In the genomic region with DNA sequence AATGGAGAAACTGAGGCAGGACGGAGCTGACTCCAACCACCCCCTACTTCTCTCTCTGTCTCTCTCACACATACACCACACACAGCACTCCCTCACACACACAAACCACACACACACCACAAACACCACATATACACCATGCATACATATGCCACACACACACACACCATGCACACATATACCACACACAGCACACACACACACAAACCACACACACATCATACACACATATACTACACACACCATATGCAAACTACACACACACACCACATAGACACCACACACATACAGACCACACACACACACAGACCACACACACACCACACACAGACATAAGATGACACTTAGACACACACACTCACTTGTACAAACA, we compare ENCODE assay signal across 20 cellular contexts.
DNase-seq lines count a peak whose midpoint lies in the region; ATAC-seq, FAIRE-seq and TF ChIP-seq lines count a peak whose summit lies in the region.
"Had no signal": no experiment of that assay in that cellular context is flagged by ENCODE, and none has a peak within 500 bp of the region (broad histone marks: within the 10 kb centered on the region; RNA-seq: fewer than 3 reads in every experiment).

No MANE protein-coding gene starts in this region.

- H3K27me3 ChIP-seq in Panc1 (ENCODE audit: control insufficient read depth, insufficient read depth, low read length) (no peaks in the 10 kb centered on the region), keratinocyte (ENCODE audit: control insufficient read depth, extremely low read depth, insufficient read depth, low read length) (no peaks in the 10 kb centered on the region)
- H3K27me3 ChIP-seq: Peyer's patch, SJCRH30 had no signal

- dilution Hi-C loops in keratinocyte (cut with MboI; ENCODE audit: extremely low pct_ligation_motif_present, low sequenced_read_pairs) = no loop called here

- no peak overlapping the region for H3K4me2 ChIP-seq in keratinocyte (ENCODE audit: control insufficient read depth, extremely low read depth, insufficient read depth, low read depth, low read length)
- H3K4me2 ChIP-seq: KMS-11 had no signal

- POLR2A ChIA-PET in activated naive CD8-positive, alpha-beta T cell treated with anti-CD3 and anti-CD28 coated beads, Interleukin-2, amount 10 ng/mL, durations not matched to agents 7 days and 5 days (lab: Charles Lee) = no interaction called here
- POLR2A ChIA-PET in Panc1 (lab: Charles Lee) = interaction anchor here (0.6 kb wide), 1 partner anchor 94 kb away, joined by 3 read pairs; the partner anchor contains the start of gene RIPK4

- intact Hi-C loops in Panc1 (cut with micrococcal nuclease; ENCODE audit: unreplicated experiment) = no loop called here

- H3K27me3 Mint-ChIP-seq in activated naive CD8-positive, alpha-beta T cell treated with anti-CD3 and anti-CD28 coated beads, Interleukin-2, amount 10 ng/mL, durations not matched to agents 7 days and 5 days = peaks cover 31% of the 10 kb centered on the region
- H3K27me3 Mint-ChIP-seq in activated naive CD8-positive, alpha-beta T cell treated with anti-CD3 and anti-CD28 coated beads, Interleukin-2, amount 50 U/mL, for 24 hours = peaks cover 5% of the 10 kb centered on the region
- H3K27me3 Mint-ChIP-seq in activated naive CD4-positive, alpha-beta T cell treated with anti-CD3 and anti-CD28 coated beads, Interleukin-2, amount 10 ng/mL, durations not matched to agents 7 days and 5 days = peaks cover 25% of the 10 kb centered on the region

- ATAC-seq in activated naive CD8-positive, alpha-beta T cell treated with anti-CD3 and anti-CD28 coated beads, Interleukin-2, amount 10 ng/mL, durations not matched to agents 7 days and 5 days (ENCODE audit: low read depth) = no peak
- no peak for ATAC-seq in activated naive CD8-positive, alpha-beta T cell treated with anti-CD3 and anti-CD28 coated beads, Interleukin-2, amount 50 U/mL, for 24 hours
- ATAC-seq in Panc1 (no peak), omental fat pad (ENCODE audit: low FRiP score) (no peak)

- no peaks in the 10 kb centered on the region for H3K9me1 ChIP-seq in keratinocyte (ENCODE audit: control insufficient read depth, extremely low read depth, insufficient read depth, low read length)

- DNase-seq in activated naive CD8-positive, alpha-beta T cell treated with anti-CD3 and anti-CD28 coated beads, Interleukin-2, amount 10 ng/mL, durations not matched to agents 7 days and 5 days = no peak
- DNase-seq in activated naive CD8-positive, alpha-beta T cell treated with anti-CD3 and anti-CD28 coated beads, Interleukin-2, amount 50 U/mL, for 24 hours = no peak
- DNase-seq in Panc1 (ENCODE audit: low read depth, low spot score) = no peak
- no peak for DNase-seq in keratinocyte (ENCODE audit: low read depth, low spot score)
- DNase-seq in GDM1 (lab: John Stamatoyannopoulos, UW) = no peak
- no peak for DNase-seq in omental fat pad (ENCODE audit: low spot score)
- no peak for DNase-seq in activated naive CD4-positive, alpha-beta T cell treated with anti-CD3 and anti-CD28 coated beads, Interleukin-2, amount 10 ng/mL, durations not matched to agents 7 days and 5 days
- DNase-seq: DMS79; H9; NCI-H1105 treated with DMSO at 0.1 percent for 48 hours; NCI-H2029 treated with DMSO at 0.1 percent for 48 hours; NCI-H2171; NCI-H345; NCI-H524; NCI-H774; NK-92 treated with Interleukin-12 subunit alpha and Interleukin-12 subunit beta, amount 100 ng/mL, for 24 hours; Peyer's patch; SJCRH30 had no signal

- H3K4me1 Mint-ChIP-seq in activated naive CD8-positive, alpha-beta T cell treated with anti-CD3 and anti-CD28 coated beads, Interleukin-2, amount 10 ng/mL, durations not matched to agents 7 days and 5 days = peaks cover 14% of the 10 kb centered on the region
- H3K4me1 Mint-ChIP-seq in activated naive CD8-positive, alpha-beta T cell treated with anti-CD3 and anti-CD28 coated beads, Interleukin-2, amount 50 U/mL, for 24 hours = peaks cover 5% of the 10 kb centered on the region
- peaks cover 13% of the 10 kb centered on the region for H3K4me1 Mint-ChIP-seq in activated naive CD4-positive, alpha-beta T cell treated with anti-CD3 and anti-CD28 coated beads, Interleukin-2, amount 10 ng/mL, durations not matched to agents 7 days and 5 days

- H2AFZ ChIP-seq in keratinocyte (ENCODE audit: control insufficient read depth, low read length) = no peak overlapping the region

- H3K36me3 ChIP-seq in Panc1 (ENCODE audit: control insufficient read depth, insufficient read depth, low read length) = no peaks in the 10 kb centered on the region
- H3K36me3 ChIP-seq in keratinocyte (ENCODE audit: control insufficient read depth in 2 of 2, extremely low read depth in 1 of 2, insufficient read depth in 2 of 2, low read length in 2 of 2) = no peaks in the 10 kb centered on the region
- H3K36me3 ChIP-seq: Peyer's patch, SJCRH30 had no signal

- no peaks in the 10 kb centered on the region for H3K9me3 Mint-ChIP-seq in activated naive CD8-positive, alpha-beta T cell treated with anti-CD3 and anti-CD28 coated beads, Interleukin-2, amount 10 ng/mL, durations not matched to agents 7 days and 5 days
- H3K9me3 Mint-ChIP-seq in activated naive CD8-positive, alpha-beta T cell treated with anti-CD3 and anti-CD28 coated beads, Interleukin-2, amount 50 U/mL, for 24 hours = no peaks in the 10 kb centered on the region
- no peaks in the 10 kb centered on the region for H3K9me3 Mint-ChIP-seq in activated naive CD4-positive, alpha-beta T cell treated with anti-CD3 and anti-CD28 coated beads, Interleukin-2, amount 10 ng/mL, durations not matched to agents 7 days and 5 days
- H3K9me3 Mint-ChIP-seq: H9 had no signal

- H3K4me3 Mint-ChIP-seq in activated naive CD8-positive, alpha-beta T cell treated with anti-CD3 and anti-CD28 coated beads, Interleukin-2, amount 10 ng/mL, durations not matched to agents 7 days and 5 days = no peak overlapping the region
- no peak overlapping the region for H3K4me3 Mint-ChIP-seq in activated naive CD8-positive, alpha-beta T cell treated with anti-CD3 and anti-CD28 coated beads, Interleukin-2, amount 50 U/mL, for 24 hours
- no peak overlapping the region for H3K4me3 Mint-ChIP-seq in activated naive CD4-positive, alpha-beta T cell treated with anti-CD3 and anti-CD28 coated beads, Interleukin-2, amount 10 ng/mL, durations not matched to agents 7 days and 5 days
- H3K4me3 Mint-ChIP-seq: H9 had no signal

- H3K9me3 ChIP-seq in Panc1 (ENCODE audit: control insufficient read depth, insufficient read depth, low read depth, low read length) (no peaks in the 10 kb centered on the region), keratinocyte (ENCODE audit: control insufficient read depth, low read depth, low read length) (no peaks in the 10 kb centered on the region)
- H3K9me3 ChIP-seq: Peyer's patch, SJCRH30 had no signal

- H3K9ac ChIP-seq in keratinocyte (ENCODE audit: control insufficient read depth, extremely low read depth, insufficient read depth, low read length) = no peak overlapping the region
- H3K9ac ChIP-seq: KMS-11 had no signal

- H4K20me1 ChIP-seq in keratinocyte (ENCODE audit: control insufficient read depth, extremely low read depth, insufficient read depth, low read length) = no peaks in the 10 kb centered on the region

- no peaks in the 10 kb centered on the region for H3K36me3 Mint-ChIP-seq in activated naive CD8-positive, alpha-beta T cell treated with anti-CD3 and anti-CD28 coated beads, Interleukin-2, amount 10 ng/mL, durations not matched to agents 7 days and 5 days
- H3K36me3 Mint-ChIP-seq in activated naive CD8-positive, alpha-beta T cell treated with anti-CD3 and anti-CD28 coated beads, Interleukin-2, amount 50 U/mL, for 24 hours (ENCODE audit: low read depth) = no peaks in the 10 kb centered on the region
- H3K36me3 Mint-ChIP-seq in activated naive CD4-positive, alpha-beta T cell treated with anti-CD3 and anti-CD28 coated beads, Interleukin-2, amount 10 ng/mL, durations not matched to agents 7 days and 5 days = no peaks in the 10 kb centered on the region

- H3K4me1 ChIP-seq in Panc1 (ENCODE audit: control insufficient read depth, insufficient read depth, low read length) (peaks cover 55% of the 10 kb centered on the region), keratinocyte (ENCODE audit: control insufficient read depth, extremely low read depth, insufficient read depth, low read length) (peaks cover 32% of the 10 kb centered on the region)
- H3K4me1 ChIP-seq: SJCRH30 had no signal

- H3K4me3 ChIP-seq in Panc1 (ENCODE audit: low read depth in 2 of 2, low read length in 2 of 2) = no peak overlapping the region
- no peak overlapping the region for H3K4me3 ChIP-seq in keratinocyte (ENCODE audit: control insufficient read depth in 2 of 3, extremely low read depth in 1 of 3, insufficient read depth in 2 of 3, low read depth in 1 of 3, low read length in 3 of 3)
- H3K4me3 ChIP-seq: Peyer's patch, SJCRH30 had no signal

- peak overlapping the region; percentile 72 for H3K27ac ChIP-seq in Panc1 (ENCODE audit: low read length)
- no peak overlapping the region for H3K27ac ChIP-seq in keratinocyte (ENCODE audit: control insufficient read depth, insufficient read depth, low read length)
- H3K27ac ChIP-seq: KMS-11, Peyer's patch, SJCRH30 had no signal

- H3K79me2 ChIP-seq in keratinocyte (ENCODE audit: control insufficient read depth, insufficient read depth, low read length) = no peaks in the 10 kb centered on the region

- in situ Hi-C loops in Panc1 (cut with HindIII; ENCODE audit: low pct_unique_long_range_greater_than_20kb, low sequenced_read_pairs) = no loop called here

- peak; percentile 32 for FAIRE-seq in keratinocyte (lab: Jason Lieb, UNC)
- FAIRE-seq: A204.1 had no signal

- H3K27ac Mint-ChIP-seq in activated naive CD8-positive, alpha-beta T cell treated with anti-CD3 and anti-CD28 coated beads, Interleukin-2, amount 10 ng/mL, durations not matched to agents 7 days and 5 days = peak overlapping the region; percentile 3
- no peak overlapping the region for H3K27ac Mint-ChIP-seq in activated naive CD8-positive, alpha-beta T cell treated with anti-CD3 and anti-CD28 coated beads, Interleukin-2, amount 50 U/mL, for 24 hours
- H3K27ac Mint-ChIP-seq in activated naive CD4-positive, alpha-beta T cell treated with anti-CD3 and anti-CD28 coated beads, Interleukin-2, amount 10 ng/mL, durations not matched to agents 7 days and 5 days = no peak overlapping the region
- H3K27ac Mint-ChIP-seq: H9 had no signal

- CTCF ChIA-PET in Panc1 (lab: Charles Lee) = no interaction called here
- CTCF ChIA-PET in activated naive CD4-positive, alpha-beta T cell treated with anti-CD3 and anti-CD28 coated beads, Interleukin-2, amount 10 ng/mL, durations not matched to agents 7 days and 5 days (lab: Charles Lee) = no interaction called here

- TF ChIP-seq CTCF in Panc1 (IDR thresholded peaks at IDR 0.05) (no peak), keratinocyte (optimal IDR thresholded peaks at IDR 0.05 in 1 of 3, IDR thresholded peaks at IDR 0.05 in 1 of 3, conservative IDR thresholded peaks at IDR 0.05 in 1 of 3; ENCODE audit: extremely low read depth in 1 of 3, insufficient read depth in 2 of 3, low read length in 3 of 3) (no peak), omental fat pad (IDR thresholded peaks at IDR 0.05) (no peak)

- no TSS peak for BruUV-seq in Panc1 (replicated peaks; lab: Mats Ljungman, UMichigan)
